Comparison of ENCODE assay signal across 8 cellular contexts in the genomic region with DNA sequence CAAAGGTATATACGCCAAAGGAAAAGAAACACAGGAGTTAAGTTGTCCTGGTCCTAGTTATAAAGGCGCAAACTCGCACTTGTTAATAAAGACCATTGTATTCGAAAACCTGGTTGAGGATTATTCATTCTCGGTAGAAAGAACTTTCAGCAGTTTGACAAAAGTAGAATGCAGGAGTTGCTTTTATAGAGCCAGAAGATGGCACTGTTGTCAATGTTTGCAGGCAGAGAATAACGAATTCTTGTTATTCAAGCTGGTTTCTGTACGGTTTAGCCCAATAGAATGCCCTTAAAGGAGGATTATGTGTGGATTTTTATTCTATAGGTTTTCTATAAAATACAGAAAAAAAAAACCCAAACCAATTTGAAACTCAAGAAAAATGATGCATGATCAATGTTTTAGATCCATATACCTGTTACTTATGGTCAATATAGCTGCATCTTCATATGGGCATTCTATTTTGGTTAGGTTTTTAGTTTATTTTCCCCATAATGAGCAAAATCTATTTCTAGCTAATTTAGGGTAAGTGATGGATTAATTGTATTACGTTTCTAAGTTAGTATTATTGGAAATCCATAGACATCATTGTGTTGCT.
A peak's percentile ranks its signal among the peaks of the same experiment; 100 is the strongest.
DNase-seq lines count a peak whose midpoint lies in the region; ATAC-seq and TF ChIP-seq lines count a peak whose summit lies in the region.

No MANE protein-coding gene starts in this region.

- peaks cover 0 to 4% (median 0%) of the 10 kb centered on the region in 4 donors for H3K4me1 Mint-ChIP-seq in CD4-positive, alpha-beta memory T cell

- no peak overlapping the region for H3K27ac ChIP-seq in CD4-positive, alpha-beta memory T cell (ENCODE audit: low read depth, low read length)
- no peak overlapping the region for H3K27ac ChIP-seq in foreskin keratinocyte

- ATAC-seq in foreskin keratinocyte (peak; percentile 61), GM21576 (IDR thresholded peaks at IDR 0.05; ENCODE audit: unreplicated experiment) (no peak), GM18867 (IDR thresholded peaks at IDR 0.05; ENCODE audit: unreplicated experiment) (no peak)

- no peaks in the 10 kb centered on the region for H3K36me3 Mint-ChIP-seq in CD4-positive, alpha-beta memory T cell

- no peak overlapping the region for H3K4me3 ChIP-seq in CD4-positive, alpha-beta memory T cell (ENCODE audit: low read length in 2 of 2)
- H3K4me3 ChIP-seq in retinal pigment epithelial cell (ENCODE audit: low read length): no peak overlapping the region

- intact Hi-C loops in CD4-positive, alpha-beta memory T cell (cut with micrococcal nuclease): loop anchor here (1.0 to 2.0 kb wide), 3 partner anchors 1174 to 1546 kb away; no protein-coding TSS in a partner anchor

- no peak overlapping the region for H3K27ac Mint-ChIP-seq in CD4-positive, alpha-beta memory T cell

- peak in 4 of 5 donors; percentile 32 to 49 (median 38) for DNase-seq in CD4-positive, alpha-beta memory T cell
- DNase-seq in GM20000 (ENCODE audit: low spot score) (no peak), NCI-H1092 (lab: John Stamatoyannopoulos, UW) (peak; percentile 9), SW 1271 (lab: John Stamatoyannopoulos, UW) (peak; percentile 22 to 47), foreskin keratinocyte (peak in 1 of 2 donors; percentile 45), retinal pigment epithelial cell (ENCODE audit: low read depth) (no peak)

- H3K9me3 Mint-ChIP-seq in CD4-positive, alpha-beta memory T cell: no peaks in the 10 kb centered on the region

- no peak overlapping the region for H3K4me3 Mint-ChIP-seq in CD4-positive, alpha-beta memory T cell

- peaks cover 4% of the 10 kb centered on the region for H3K27me3 ChIP-seq in CD4-positive, alpha-beta memory T cell (ENCODE audit: insufficient read depth, low read length)
- peaks cover 1% of the 10 kb centered on the region for H3K27me3 ChIP-seq in foreskin keratinocyte

- TF ChIP-seq CTCF in GM20000 (IDR thresholded peaks at IDR 0.05; ENCODE audit: extremely low read depth, missing control alignments) (peak; percentile 16), foreskin keratinocyte (conservative IDR thresholded peaks at IDR 0.05) (peak; percentile 86), retinal pigment epithelial cell (conservative IDR thresholded peaks at IDR 0.05; ENCODE audit: low read depth, low read length) (peak; percentile 77)

- POLR2A ChIA-PET in CD4-positive, alpha-beta memory T cell (lab: Charles Lee; ENCODE audit: partially characterized antibody): interaction anchor here (0.6 to 1.5 kb wide), 2 partner anchors 931 to 1171 kb away, joined by 3 to 4 read pairs; no protein-coding TSS in a partner anchor

- H3K27me3 Mint-ChIP-seq in CD4-positive, alpha-beta memory T cell: peaks cover 27 to 35% of the 10 kb centered on the region in 2 donors

- H3K4me1 ChIP-seq in CD4-positive, alpha-beta memory T cell (ENCODE audit: insufficient read depth, low read length): no peaks in the 10 kb centered on the region
- H3K4me1 ChIP-seq in foreskin keratinocyte: peaks cover 11% of the 10 kb centered on the region

- CTCF ChIA-PET in CD4-positive, alpha-beta memory T cell (lab: Charles Lee; ENCODE audit: partially characterized antibody): interaction anchor here (0.8 to 7.5 kb wide), 22 partner anchors 10 to 1619 kb away, joined by 3 to 105 read pairs (median 5); a partner anchor contains a TSS

- H3K36me3 ChIP-seq in CD4-positive, alpha-beta memory T cell (ENCODE audit: insufficient read depth, low read length): no peaks in the 10 kb centered on the region

- no peaks in the 10 kb centered on the region for H3K9me3 ChIP-seq in CD4-positive, alpha-beta memory T cell (ENCODE audit: control insufficient read depth in 1 of 2, low read length in 2 of 2)

Comparison
In these comparisons a context has a peak if more than half of its experiments do, and no peak if none do; other contexts are left out.
1. DNase-seq: peak in CD4-positive, alpha-beta memory T cell (4 of 5), NCI-H1092 (single experiment) and SW 1271 (2 of 2); none in GM20000 (single experiment) and retinal pigment epithelial cell (single experiment).
2. CTCF ChIP-seq: peak in every context shown above with its lines; median percentile 86 in foreskin keratinocyte; 77 in retinal pigment epithelial cell; 16 in GM20000.